Comparison of ENCODE assay signal across 10 cellular contexts in genomic region chr7:1961776-1962276, GRCh38.
A peak's percentile ranks its signal among the peaks of the same experiment; 100 is the strongest.
DNase-seq lines count a peak whose midpoint lies in the region; ATAC-seq and TF ChIP-seq lines count a peak whose summit lies in the region.
"Had no signal": no experiment of that assay in that cellular context is flagged by ENCODE, and none has a peak within 500 bp of the region (broad histone marks: within the 10 kb centered on the region; RNA-seq: fewer than 3 reads in every experiment).

No MANE protein-coding gene starts in this region.

- no peak for TF ChIP-seq CTCF in nephron progenitor cell (IDR thresholded peaks at IDR 0.05)

- peaks cover 56% of the 10 kb centered on the region for H3K36me3 Mint-ChIP-seq in nephron progenitor cell (ENCODE audit: low read depth)

- no peak overlapping the region for H3K4me3 ChIP-seq in skeletal muscle cell (ENCODE audit: low read depth, low read length)

- no peak for ATAC-seq in GM18858 (IDR thresholded peaks at IDR 0.05; ENCODE audit: unreplicated experiment)

- peak; percentile 60 for DNase-seq in GM04504 (ENCODE audit: low read depth)
- peak; percentile 31 for DNase-seq in T-helper 22 cell (ENCODE audit: low read depth)
- DNase-seq in amniotic epithelial cell (ENCODE audit: low read depth): peak; percentile 93
- DNase-seq in skeletal muscle cell (ENCODE audit: low read depth): peak; percentile 78
- no peak for DNase-seq in hypothalamus (lab: John Stamatoyannopoulos, UW)
- DNase-seq in putamen (ENCODE audit: low spot score): no peak
- no peak for DNase-seq in nephron progenitor cell
- DNase-seq: NCI-H1694, small intestine had no signal

- H3K27me3 Mint-ChIP-seq in nephron progenitor cell (ENCODE audit: low read depth, poor library complexity): no peaks in the 10 kb centered on the region

- H3K4me1 Mint-ChIP-seq in nephron progenitor cell: peaks cover 12% of the 10 kb centered on the region

- no peak overlapping the region for H3K4me3 Mint-ChIP-seq in nephron progenitor cell

- peaks cover 25% of the 10 kb centered on the region for H3K9me3 Mint-ChIP-seq in nephron progenitor cell

- no peak overlapping the region for H3K27ac Mint-ChIP-seq in nephron progenitor cell

Comparison
In these comparisons a context has a peak if more than half of its experiments do, and no peak if none do; other contexts are left out.
1. DNase-seq: peak in GM04504 (single experiment), T-helper 22 cell (single experiment), amniotic epithelial cell (single experiment) and skeletal muscle cell (single experiment); none in hypothalamus (0 of 51), putamen (single experiment) and nephron progenitor cell (single experiment).